ENCODE assay signal across 8 cellular contexts in genomic region chr5:6732634-6733410, GRCh38. TPM values are rescaled to one million over a fixed set of nuclear protein-coding genes. Genes with fewer than 3 reads are reported as not detected.
DNase-seq lines count a peak whose midpoint lies in the region; ATAC-seq, FAIRE-seq and TF ChIP-seq lines count a peak whose summit lies in the region.

No MANE protein-coding gene starts in this region.

- peaks cover 11% of the 10 kb centered on the region for H3K36me3 ChIP-seq in bronchial epithelial cell (ENCODE audit: control insufficient read depth, insufficient read depth, low read length)

- no peak for FAIRE-seq in bronchial epithelial cell (lab: Jason Lieb, UNC)

- ATAC-seq in GM21381 (IDR thresholded peaks at IDR 0.05; ENCODE audit: unreplicated experiment): no peak
- ATAC-seq in HG03039 (IDR thresholded peaks at IDR 0.05; ENCODE audit: unreplicated experiment): no peak

- DNase-seq in A172 (ENCODE audit: low spot score) (peak; percentile 92), HS-5 (ENCODE audit: low read depth) (peak; percentile 68), bronchial epithelial cell (ENCODE audit: low read depth) (peak; percentile 25), lung microvascular endothelial cell (ENCODE audit: low read depth in 2 of 2) (peak; percentile 57 to 87)
- no peak for DNase-seq in stimulated activated CD4-positive, alpha-beta T cell treated with anti-CD3 and anti-CD28 coated beads, Interleukin-15, amount 100 ng/mL, for 24 hours
- DNase-seq in effector CD4-positive, alpha-beta T cell: no peak

- H3K27me3 ChIP-seq in bronchial epithelial cell (ENCODE audit: control insufficient read depth, insufficient read depth, low read length): no peaks in the 10 kb centered on the region

- H3K4me3 ChIP-seq in bronchial epithelial cell (ENCODE audit: low read depth, low read length): no peak overlapping the region

- no peak for TF ChIP-seq CTCF in bronchial epithelial cell (IDR thresholded peaks at IDR 0.05; ENCODE audit: insufficient read depth, low read length, severe bottlenecking)

RNA-seq across cellular contexts. Expression of gene TENT4A, which starts 19.6 kb away (rescaled TPM):
- total RNA-seq in A172 (2014; rRNA removed; shearing (Covaris generic)): 7.6 and 7.8 TPM in 2 replicates
- total RNA-seq in bronchial epithelial cell (6.8 and 7.9 TPM in 2 replicates), lung microvascular endothelial cell (6.5 and 8.1 TPM in 2 replicates)

Comparison
In these comparisons a context has a peak if more than half of its experiments do, and no peak if none do; other contexts are left out.
1. DNase-seq: peak in A172 (single experiment), HS-5 (single experiment), bronchial epithelial cell (single experiment) and lung microvascular endothelial cell (2 of 2); none in stimulated activated CD4-positive, alpha-beta T cell treated with anti-CD3 and anti-CD28 coated beads, Interleukin-15, amount 100 ng/mL, for 24 hours (single experiment) and effector CD4-positive, alpha-beta T cell (single experiment).